In genomic region chr17:35376245-35376644, GRCh38 we compare ENCODE assay signal across 1 cellular context.
TF ChIP-seq lines count a peak whose summit lies in the region.

No MANE protein-coding gene starts in this region.

TF ChIP-seq in GM23338, 12 proteins besides CTCF, POLR2A, EP300 and RAD21 (continued from another document):
- no peak for TF ChIP-seq REST (IDR thresholded peaks at IDR 0.05; ENCODE audit: unreplicated experiment)
- TF ChIP-seq POLR2AphosphoS5 (IDR thresholded peaks at IDR 0.05; ENCODE audit: low read depth): no peak
- no peak for TF ChIP-seq ZNF462 (CRISPR knock-in tag; IDR thresholded peaks at IDR 0.05)
- TF ChIP-seq EZH2 (IDR thresholded peaks at IDR 0.05; ENCODE audit: low read depth, unreplicated experiment): no peak
- TF ChIP-seq STAT1 (IDR thresholded peaks at IDR 0.05; ENCODE audit: unreplicated experiment): no peak
- no peak for TF ChIP-seq NANOG (IDR thresholded peaks at IDR 0.05; ENCODE audit: borderline replicate concordance)
- no peak for TF ChIP-seq ZNF114 (CRISPR knock-in tag; IDR thresholded peaks at IDR 0.05)
- TF ChIP-seq CREB1 (CRISPR knock-in tag; IDR thresholded peaks at IDR 0.05; ENCODE audit: low read depth): no peak
